20 cellular contexts compared by ENCODE assay signal in the genomic region with DNA sequence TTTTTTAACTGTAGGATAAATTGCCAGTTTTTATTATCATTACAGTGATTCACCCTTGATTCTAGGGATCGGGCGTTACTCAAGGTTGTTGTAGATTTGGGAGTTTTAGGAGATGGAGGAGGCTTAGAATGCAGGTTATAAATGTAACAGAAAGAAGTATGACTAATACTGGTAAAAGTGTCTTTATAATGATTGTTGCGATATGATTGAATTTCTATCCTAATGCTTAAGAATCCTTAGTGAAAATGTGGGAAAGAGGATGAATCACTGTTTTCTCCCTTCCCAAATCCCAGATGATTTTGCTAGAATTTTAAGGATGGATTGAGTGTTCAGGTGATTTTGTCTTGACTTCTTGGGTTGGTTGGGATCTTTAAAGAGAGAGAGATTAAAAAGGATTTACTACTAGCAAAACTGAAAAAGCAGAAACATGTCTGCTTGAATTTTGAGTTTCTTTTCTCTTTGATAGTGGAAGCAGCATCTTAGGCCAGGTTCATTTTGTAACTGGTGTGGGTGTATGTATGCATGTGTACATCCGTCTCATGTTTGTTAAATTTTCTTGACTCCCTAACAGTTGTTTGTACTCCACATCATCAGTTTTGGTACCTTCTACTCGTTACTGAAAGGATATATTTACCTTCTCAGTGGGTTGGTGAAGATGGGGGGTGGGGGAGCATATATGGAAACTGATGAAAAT. TPM values are rescaled to one million over a fixed set of nuclear protein-coding genes. Genes with fewer than 3 reads are reported as not detected.
DNase-seq lines count a peak whose midpoint lies in the region; ATAC-seq, FAIRE-seq and TF ChIP-seq lines count a peak whose summit lies in the region.
"Had no signal": no experiment of that assay in that cellular context is flagged by ENCODE, and none has a peak within 500 bp of the region (broad histone marks: within the 10 kb centered on the region; RNA-seq: fewer than 3 reads in every experiment).

No MANE protein-coding gene starts in this region.

- H3K9me2 ChIP-seq in SK-N-SH: no peaks in the 10 kb centered on the region

- H3K27ac ChIP-seq in SK-N-SH (ENCODE audit: low read depth in 2 of 2, low read length in 1 of 2) (peak overlapping the region in 1 of 2 experiments; percentile 63; a peak in 2 of 4 replicates), prostate gland (no peak overlapping the region), right cardiac atrium (ENCODE audit: low read length) (no peak overlapping the region)
- no peak overlapping the region for H3K27ac ChIP-seq in effector memory CD4-positive, alpha-beta T cell (ENCODE audit: insufficient read depth, low read length, poor library complexity, severe bottlenecking)
- H3K27ac ChIP-seq: 22Rv1, body of pancreas, HL-60 had no signal

- no peak overlapping the region for H2AFZ ChIP-seq in SK-N-SH (ENCODE audit: low read depth)

- CTCF ChIA-PET in SK-N-SH (lab: Yijun Ruan, JAX) (interaction anchor here (0.6 to 1.3 kb wide), 4 partner anchors 9 to 105 kb away, joined by 3 read pairs; no protein-coding TSS in a partner anchor), WTC11 (lab: Charles Lee) (no interaction called here)

- DNase-seq in SK-N-SH (no peak), GM19239 (ENCODE audit: insufficient read length, low spot score) (no peak), WTC11 (ENCODE audit: low spot score) (no peak), omental fat pad (ENCODE audit: low spot score) (no peak), prostate gland (ENCODE audit: low spot score) (no peak), right cardiac atrium (no peak)
- DNase-seq in effector memory CD4-positive, alpha-beta T cell: no peak
- DNase-seq: body of pancreas, C1 segment of cervical spinal cord, DMS153, midbrain, NCI-H1930, NCI-H524, nephron progenitor cell, T-helper 9 cell had no signal

- TF ChIP-seq EP300 in SK-N-SH (IDR thresholded peaks at IDR 0.05; ENCODE audit: borderline replicate concordance in 1 of 2, low read depth in 1 of 2, low read length in 1 of 2): no peak

- peaks cover 92% of the 10 kb centered on the region for H3K79me2 ChIP-seq in SK-N-SH (ENCODE audit: insufficient read depth)

- peaks cover 10% of the 10 kb centered on the region; the same call in 1 of the 2 replicates for H3K4me1 Mint-ChIP-seq in WTC11

- H3K27me3 Mint-ChIP-seq in WTC11 (ENCODE audit: low read depth): no peaks in the 10 kb centered on the region
- H3K27me3 Mint-ChIP-seq: activated naive CD4-positive, alpha-beta T cell treated with anti-CD3 and anti-CD28 coated beads, Interleukin-2, amount 50 U/mL, for 24 hours had no signal

- H3K27ac Mint-ChIP-seq in WTC11: peak overlapping the region; percentile 75; the same call in 1 of the 2 replicates
- H3K27ac Mint-ChIP-seq: activated naive CD4-positive, alpha-beta T cell treated with anti-CD3 and anti-CD28 coated beads, Interleukin-2, amount 50 U/mL, for 24 hours; nephron progenitor cell had no signal

- TF ChIP-seq POLR2A in prostate gland (IDR thresholded peaks at IDR 0.05): no peak

- TF ChIP-seq CTCF in SK-N-SH (IDR thresholded peaks at IDR 0.05) (no peak), WTC11 (IDR thresholded peaks at IDR 0.05) (no peak), omental fat pad (IDR thresholded peaks at IDR 0.05) (no peak), prostate gland (IDR thresholded peaks at IDR 0.05) (no peak)

- H3F3A ChIP-seq in SK-N-SH (replicated peaks; ENCODE audit: insufficient read depth): peaks cover 44% of the 10 kb centered on the region

- H3K36me3 ChIP-seq in SK-N-SH (replicated peaks in 1 of 2; ENCODE audit: control insufficient read depth in 1 of 2, insufficient read depth in 2 of 2, low read length in 1 of 2) (no peaks in the 10 kb centered on the region), prostate gland (no peaks in the 10 kb centered on the region)
- no peaks in the 10 kb centered on the region for H3K36me3 ChIP-seq in effector memory CD4-positive, alpha-beta T cell (ENCODE audit: control insufficient read depth, insufficient read depth, low read length)

- intact Hi-C loops in prostate gland (cut with DNase I): no loop called here
- intact Hi-C loops in right cardiac atrium (cut with DNase I): no loop called here

- peak; percentile 28 for FAIRE-seq in GM19239 (lab: Jason Lieb, UNC)

- peak overlapping the region; percentile 33; the same call in 1 of the 2 replicates for H3K9ac ChIP-seq in SK-N-SH

- H3K36me3 Mint-ChIP-seq in WTC11: peaks cover 14% of the 10 kb centered on the region; the same call in 1 of the 2 replicates

- H3K27me3 ChIP-seq in SK-N-SH (ENCODE audit: insufficient read depth) (no peaks in the 10 kb centered on the region), prostate gland (replicated peaks; ENCODE audit: insufficient read depth) (no peaks in the 10 kb centered on the region), right cardiac atrium (ENCODE audit: control insufficient read depth, insufficient read depth) (no peaks in the 10 kb centered on the region)
- no peaks in the 10 kb centered on the region for H3K27me3 ChIP-seq in effector memory CD4-positive, alpha-beta T cell (replicated peaks; ENCODE audit: control insufficient read depth, insufficient read depth, low read length, poor library complexity, severe bottlenecking)
- H3K27me3 ChIP-seq: body of pancreas had no signal

- peaks cover 57% of the 10 kb centered on the region for H4K20me1 ChIP-seq in SK-N-SH (ENCODE audit: insufficient read depth)

- no peak for ATAC-seq in SK-N-SH treated with all-trans-retinoic acid at 6 μM for 48 hours
- no peak for ATAC-seq in WTC11
- peak; percentile 71 for ATAC-seq in omental fat pad (ENCODE audit: low FRiP score)
- no peak for ATAC-seq in right cardiac atrium
- ATAC-seq: body of pancreas, HCT116 had no signal

- 84% methylated on average over 5 of the region's 5 CpGs for WGBS in SK-N-SH (ENCODE audit: low lambda C conversion rate)
- WGBS in prostate gland: 81% methylated on average over 5 of the region's 5 CpGs
- WGBS in right cardiac atrium: 89% methylated on average over 5 of the region's 5 CpGs

- H3K4me1 ChIP-seq in SK-N-SH (ENCODE audit: control insufficient read depth in 1 of 2, insufficient read depth in 2 of 2, low read depth in 1 of 2, low read length in 1 of 2) (peaks cover 4 to 14% of the 10 kb centered on the region in 2 experiments; a peak in 3 of 4 replicates), prostate gland (replicated peaks) (no peaks in the 10 kb centered on the region), right cardiac atrium (ENCODE audit: control insufficient read depth, insufficient read depth, low read length) (peaks cover 6% of the 10 kb centered on the region)
- H3K4me1 ChIP-seq in effector memory CD4-positive, alpha-beta T cell (ENCODE audit: control insufficient read depth, insufficient read depth, low read length, poor library complexity, severe bottlenecking): no peaks in the 10 kb centered on the region

- no peak for TF ChIP-seq RAD21 in SK-N-SH (IDR thresholded peaks at IDR 0.05; ENCODE audit: low read length)

- H3K4me3 Mint-ChIP-seq in WTC11: no peak overlapping the region
- H3K4me3 Mint-ChIP-seq: activated naive CD4-positive, alpha-beta T cell treated with anti-CD3 and anti-CD28 coated beads, Interleukin-2, amount 50 U/mL, for 24 hours; nephron progenitor cell had no signal

- no peaks in the 10 kb centered on the region for H3K9me3 ChIP-seq in SK-N-SH
- H3K9me3 ChIP-seq in prostate gland: no peaks in the 10 kb centered on the region
- no peaks in the 10 kb centered on the region for H3K9me3 ChIP-seq in right cardiac atrium (ENCODE audit: control insufficient read depth, low read length)
- H3K9me3 ChIP-seq in effector memory CD4-positive, alpha-beta T cell (ENCODE audit: control insufficient read depth, low read length): no peaks in the 10 kb centered on the region
- H3K9me3 ChIP-seq: body of pancreas had no signal

- POLR2A ChIA-PET in SK-N-SH (lab: Yijun Ruan, JAX): no interaction called here
- POLR2A ChIA-PET in WTC11 (lab: Charles Lee): interaction anchor here (0.8 kb wide), 1 partner anchor 8 kb away, joined by 3 read pairs; no protein-coding TSS in a partner anchor

- no peak overlapping the region for H3K4me3 ChIP-seq in SK-N-SH (ENCODE audit: low read depth in 2 of 2, low read length in 1 of 2)
- H3K4me3 ChIP-seq in prostate gland: no peak overlapping the region
- H3K4me3 ChIP-seq in right cardiac atrium (ENCODE audit: low read length): no peak overlapping the region
- no peak overlapping the region for H3K4me3 ChIP-seq in effector memory CD4-positive, alpha-beta T cell (ENCODE audit: insufficient read depth, low read depth, low read length, poor library complexity, severe bottlenecking)
- H3K4me3 ChIP-seq: body of pancreas had no signal

- no peak overlapping the region for H3K4me2 ChIP-seq in SK-N-SH

- H3K9me3 Mint-ChIP-seq in WTC11: peaks cover 14% of the 10 kb centered on the region
- H3K9me3 Mint-ChIP-seq: activated naive CD4-positive, alpha-beta T cell treated with anti-CD3 and anti-CD28 coated beads, Interleukin-2, amount 50 U/mL, for 24 hours had no signal

TF ChIP-seq in SK-N-SH, 30 proteins besides CTCF, POLR2A, EP300 and RAD21 (continues in another document):
- TF ChIP-seq TAF1 (IDR thresholded peaks at IDR 0.05; ENCODE audit: borderline replicate concordance, low read depth, low read length) (no peak), RCOR1 (IDR thresholded peaks at IDR 0.05; ENCODE audit: low read length) (no peak)

TF ChIP-seq in SK-N-SH treated with all-trans-retinoic acid at 6 μM for 48 hours, 23 proteins besides CTCF, POLR2A, EP300 and RAD21 (continues in another document):
- TF ChIP-seq PPARA (CRISPR knock-in tag; IDR thresholded peaks at IDR 0.05; ENCODE audit: borderline replicate concordance) (no peak), OSR1 (CRISPR knock-in tag; IDR thresholded peaks at IDR 0.05) (no peak), ZNF70 (CRISPR knock-in tag; IDR thresholded peaks at IDR 0.05) (no peak)

TF ChIP-seq in WTC11, 78 proteins besides CTCF, POLR2A, EP300 and RAD21 (continues in another document):
- no peak for TF ChIP-seq MXD4 (CRISPR knock-in tag; IDR thresholded peaks at IDR 0.05; ENCODE audit: borderline replicate concordance)

RNA-seq across cellular contexts. Expression of a gene that starts 25.9 kb away (rescaled TPM):
- 19.7 and 25.1 TPM in 2 replicates for polyA plus RNA-seq in SK-N-SH (2012; rRNA removed)
- polyA plus RNA-seq in SK-N-SH (2012; cell fraction: cytosol; rRNA removed): 16.2 and 21.9 TPM in 2 replicates
- polyA plus RNA-seq in SK-N-SH (2012; cell fraction: nucleus; rRNA removed): 21.0 and 26.2 TPM in 2 replicates
- total RNA-seq in WTC11 (2021): 47.2 to 56.3 TPM (median 47.3 TPM) in 3 replicates
- total RNA-seq in omental fat pad: 10 to 100 TPM; 30.1 to 45.2 (median 37.2) TPM
- 10 to 100 TPM; 56.3 to 75.0 TPM for total RNA-seq in prostate gland
- 10 to 100 TPM; 71.5 to 85.6 (median 77.1) TPM for total RNA-seq in right cardiac atrium
- polyA plus RNA-seq in right cardiac atrium: 46.6 TPM

RNA-seq across cellular contexts. Expression of a gene that starts 36.0 kb away (rescaled TPM):
- polyA plus RNA-seq in SK-N-SH (2012; rRNA removed) (380 and 565 TPM in 2 replicates), right cardiac atrium (90.5 TPM)
- 343 and 389 TPM in 2 replicates for polyA plus RNA-seq in SK-N-SH (2012; cell fraction: cytosol; rRNA removed)
- polyA plus RNA-seq in SK-N-SH (2012; cell fraction: nucleus; rRNA removed): 163 and 226 TPM in 2 replicates
- total RNA-seq in WTC11 (2021) (232 to 249 TPM (median 234 TPM) in 3 replicates), omental fat pad (100 to 1,000 TPM in 3 of 4 donors, 10 to 100 TPM in 1; 96.6 to 166 (median 132) TPM), prostate gland (100 to 1,000 TPM; 118 to 141 TPM), right cardiac atrium (100 to 1,000 TPM in 1 of 4 donors, 10 to 100 TPM in 3; 83.0 to 102 (median 93.9) TPM)
